Comparison of ENCODE assay signal across 14 cellular contexts in the genomic region with DNA sequence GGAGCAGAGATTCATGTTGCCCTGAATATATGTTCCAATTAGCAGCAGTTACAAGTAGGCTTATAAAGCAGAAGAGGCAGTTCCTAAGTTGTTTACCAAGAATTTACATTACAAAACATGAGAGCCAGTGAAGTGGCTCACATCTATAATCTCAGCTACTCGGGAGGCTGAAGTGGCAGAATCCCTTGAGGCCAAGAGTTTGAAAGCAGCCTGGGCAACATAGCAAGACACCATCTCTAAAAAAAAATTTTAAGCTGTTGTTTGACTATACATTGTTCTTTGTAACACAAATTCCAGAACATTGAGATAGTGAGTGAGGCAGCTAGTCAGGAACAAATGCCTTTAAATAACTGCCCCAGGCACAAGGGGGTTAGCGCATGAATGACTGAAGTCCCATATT. TPM values are rescaled to one million over a fixed set of nuclear protein-coding genes. Genes with fewer than 3 reads are reported as not detected.
A peak's percentile ranks its signal among the peaks of the same experiment; 100 is the strongest.
DNase-seq lines count a peak whose midpoint lies in the region; FAIRE-seq and TF ChIP-seq lines count a peak whose summit lies in the region.
"Had no signal": no experiment of that assay in that cellular context is flagged by ENCODE, and none has a peak within 500 bp of the region (broad histone marks: within the 10 kb centered on the region; RNA-seq: fewer than 3 reads in every experiment).

No MANE protein-coding gene starts in this region.

- TF ChIP-seq POLR2A in H54 (IDR thresholded peaks at IDR 0.05; ENCODE audit: low read depth, low read length) (no peak), testis (IDR thresholded peaks at IDR 0.05) (no peak)

- H4K5ac ChIP-seq in mesendoderm (ENCODE audit: low read length): no peak overlapping the region

- H3K36me3 ChIP-seq in mesendoderm (ENCODE audit: control insufficient read depth, insufficient read depth, low read length): no peaks in the 10 kb centered on the region
- H3K36me3 ChIP-seq in testis (ENCODE audit: low read depth, missing control alignments): no peaks in the 10 kb centered on the region

- H3K79me2 ChIP-seq in mesendoderm (ENCODE audit: control insufficient read depth, insufficient read depth, low read length): no peaks in the 10 kb centered on the region

- H3K79me1 ChIP-seq in mesendoderm (ENCODE audit: low read length): no peaks in the 10 kb centered on the region

- WGBS in mesendoderm (ENCODE audit: extremely low coverage, insufficient coverage, low lambda C conversion rate): no CpG with 5 or more reads among the region's 2 CpGs
- 78 to 84% methylated on average over 2 of the region's 2 CpGs for WGBS in testis, 2 donors

- H2BK15ac ChIP-seq in mesendoderm (replicated peaks; ENCODE audit: low read depth): no peak overlapping the region

- FAIRE-seq in H54 (lab: Jason Lieb, UNC) (peak; percentile 30), RCC 7860 (lab: Jason Lieb, UNC) (no peak)
- FAIRE-seq: A549, HepG2, HTR-8/SVneo had no signal

- H3K4ac ChIP-seq in mesendoderm (ENCODE audit: low read depth, low read length): no peak overlapping the region

- no peak overlapping the region for H4K8ac ChIP-seq in mesendoderm (ENCODE audit: low read depth, low read length)

- H3K56ac ChIP-seq in mesendoderm (ENCODE audit: low read length): no peak overlapping the region

- no peak overlapping the region for H2BK5ac ChIP-seq in mesendoderm (ENCODE audit: low read length)

- DNase-seq in ELF-1 (ENCODE audit: low read depth, low spot score) (peak; percentile 18), H54 (ENCODE audit: insufficient read length, low spot score) (no peak), NCI-H345 treated with DMSO at 0.1 percent for 48 hours (lab: John Stamatoyannopoulos, UW; ENCODE audit: unreplicated experiment) (peak; percentile 44), mesendoderm (peak; percentile 8), DMS 273 treated with DMSO at 0.1 percent for 48 hours (lab: John Stamatoyannopoulos, UW) (no peak), testis (no peak), RCC 7860 (ENCODE audit: low spot score) (no peak)
- DNase-seq: Caco-2; CD8-positive, alpha-beta memory T cell; DMS53; GOT3 had no signal

- H3K18ac ChIP-seq in mesendoderm (ENCODE audit: low read length): no peak overlapping the region

- H3K4me2 ChIP-seq in mesendoderm (ENCODE audit: low read length): no peak overlapping the region
- H3K4me2 ChIP-seq: A549 had no signal

- H3K23ac ChIP-seq in mesendoderm (ENCODE audit: low read length): no peak overlapping the region

- no peak overlapping the region for H3K9ac ChIP-seq in mesendoderm (ENCODE audit: low read length)

- no peak overlapping the region for H2BK120ac ChIP-seq in mesendoderm (ENCODE audit: low read depth, low read length)

- H2AK5ac ChIP-seq in mesendoderm (ENCODE audit: low read length): no peak overlapping the region

- H3K27ac ChIP-seq in mesendoderm (ENCODE audit: low read depth, low read length): no peak overlapping the region
- no peak overlapping the region for H3K27ac ChIP-seq in testis
- H3K27ac ChIP-seq: A549 had no signal

- H3K27me3 ChIP-seq in mesendoderm (ENCODE audit: insufficient read depth, low read length, poor library complexity) (no peaks in the 10 kb centered on the region), testis (no peaks in the 10 kb centered on the region)

- TF ChIP-seq CTCF in testis (IDR thresholded peaks at IDR 0.05): no peak

- no peaks in the 10 kb centered on the region for H3K9me3 ChIP-seq in testis
- H3K9me3 ChIP-seq: A549, Caco-2 had no signal

- intact Hi-C loops in testis (cut with DNase I; ENCODE audit: low total_unique reads): no loop called here

- H3K4me1 ChIP-seq in mesendoderm (ENCODE audit: control insufficient read depth, low read depth, low read length) (no peaks in the 10 kb centered on the region), testis (no peaks in the 10 kb centered on the region)
- H3K4me1 ChIP-seq: A549, Caco-2 had no signal

- H3K4me3 ChIP-seq in mesendoderm (ENCODE audit: low read length): no peak overlapping the region
- no peak overlapping the region for H3K4me3 ChIP-seq in testis
- H3K4me3 ChIP-seq: A549 had no signal

RNA-seq across cellular contexts. Expression of a gene that starts 10.3 kb away (rescaled TPM):
- polyA plus RNA-seq in mesendoderm (2013, experiment 1 of 2): 3.9 TPM
- 3.6 TPM for polyA plus RNA-seq in mesendoderm (2013, experiment 2 of 2)
- 10 to 100 TPM; 12.3 to 13.3 TPM for total RNA-seq in testis
- polyA plus RNA-seq in testis (ENCODE audit: insufficient read depth, low read depth, low replicate concordance): 6.4 TPM

Comparison
In these comparisons a context has a peak if more than half of its experiments do, and no peak if none do; other contexts are left out.
1. DNase-seq: peak in ELF-1 (single experiment), NCI-H345 treated with DMSO at 0.1 percent for 48 hours (single experiment) and mesendoderm (single experiment); none in H54 (single experiment), DMS 273 treated with DMSO at 0.1 percent for 48 hours (single experiment), testis (single experiment) and RCC 7860 (single experiment).